Comparison of ENCODE assay signal across 12 cellular contexts in genomic region chr6:6730831-6731230, GRCh38.
A peak's percentile ranks its signal among the peaks of the same experiment; 100 is the strongest.
DNase-seq lines count a peak whose midpoint lies in the region; ATAC-seq, FAIRE-seq and TF ChIP-seq lines count a peak whose summit lies in the region.
"Had no signal": no experiment of that assay in that cellular context is flagged by ENCODE, and none has a peak within 500 bp of the region (broad histone marks: within the 10 kb centered on the region; RNA-seq: fewer than 3 reads in every experiment).

No MANE protein-coding gene starts in this region.

- dilution Hi-C loops in IMR-90 (cut with HindIII; ENCODE audit: low sequenced_read_pairs, unreplicated experiment): no loop called here

- BruUV-seq in IMR-90 (replicated peaks; lab: Mats Ljungman, UMichigan): no TSS peak

- POLR2A ChIA-PET in IMR-90 (lab: Charles Lee; ENCODE audit: unreplicated experiment): no interaction called here

- no peak overlapping the region for H2BK120ac ChIP-seq in IMR-90 (ENCODE audit: low read depth, low read length)

- no peaks in the 10 kb centered on the region for H3K9me3 ChIP-seq in IMR-90 (ENCODE audit: control insufficient read depth, insufficient read depth, low read length)
- H3K9me3 ChIP-seq in lower lobe of right lung: no peaks in the 10 kb centered on the region
- H3K9me3 ChIP-seq: tibial artery had no signal

- no peaks in the 10 kb centered on the region for H3K27me3 ChIP-seq in IMR-90 (ENCODE audit: control insufficient read depth, insufficient read depth, low read length)
- H3K27me3 ChIP-seq in bronchial epithelial cell (ENCODE audit: control insufficient read depth, insufficient read depth, low read length): no peaks in the 10 kb centered on the region
- H3K27me3 ChIP-seq in lower lobe of right lung (ENCODE audit: low read depth): no peaks in the 10 kb centered on the region
- H3K27me3 ChIP-seq: tibial artery had no signal

- H3K4me1 ChIP-seq in IMR-90 (ENCODE audit: control insufficient read depth, insufficient read depth, low read length) (no peaks in the 10 kb centered on the region), lower lobe of right lung (peaks cover 8% of the 10 kb centered on the region)
- H3K4me1 ChIP-seq: tibial artery had no signal

- no peak overlapping the region for H2BK20ac ChIP-seq in IMR-90 (ENCODE audit: low read depth, low read length)

- no peak overlapping the region for H3K23ac ChIP-seq in IMR-90 (ENCODE audit: low read depth, low read length)

- H2BK5ac ChIP-seq in IMR-90 (ENCODE audit: low read depth, low read length, poor library complexity, severe bottlenecking): no peak overlapping the region

- no peaks in the 10 kb centered on the region for H4K20me1 ChIP-seq in IMR-90 (ENCODE audit: insufficient read depth, low read length)

- no peak overlapping the region for H4K91ac ChIP-seq in IMR-90 (ENCODE audit: insufficient read depth, low read depth, low read length)

- FAIRE-seq in bronchial epithelial cell (lab: Jason Lieb, UNC): no peak

- H3K36me3 ChIP-seq in IMR-90 (ENCODE audit: control insufficient read depth, insufficient read depth, low read length) (no peaks in the 10 kb centered on the region), bronchial epithelial cell (ENCODE audit: control insufficient read depth, insufficient read depth, low read length) (no peaks in the 10 kb centered on the region), lower lobe of right lung (no peaks in the 10 kb centered on the region)
- H3K36me3 ChIP-seq: tibial artery had no signal

- H3K9ac ChIP-seq in IMR-90 (ENCODE audit: low read depth, low read length): no peak overlapping the region

- peak; percentile 96 for DNase-seq in AG10803 (ENCODE audit: low read depth)
- peak; percentile 94 for DNase-seq in IMR-90
- peak; percentile 85 for DNase-seq in bronchial epithelial cell (ENCODE audit: low read depth)
- DNase-seq in mucosa of gallbladder (ENCODE audit: low spot score): peak; percentile 53
- no peak for DNase-seq in lower lobe of right lung
- no peak for DNase-seq in NCI-H1105 treated with DMSO at 0.1 percent for 48 hours (lab: John Stamatoyannopoulos, UW)
- no peak for DNase-seq in NCI-H82 (lab: John Stamatoyannopoulos, UW)
- DNase-seq: NCI-H510A; stimulated activated CD4-positive, alpha-beta T cell treated with anti-CD3 and anti-CD28 coated beads, Interleukin-4, amount 100 ng/mL, for 4 hours; T-helper 17 cell had no signal

- no peak overlapping the region for H2AK9ac ChIP-seq in IMR-90 (replicated peaks; ENCODE audit: low read depth, low read length, poor library complexity)

- H3K14ac ChIP-seq in IMR-90 (replicated peaks; ENCODE audit: low read depth, low read length): no peak overlapping the region

- in situ Hi-C loops in IMR-90 (cut with MboI; ENCODE audit: low sequenced_read_pairs): no loop called here

- peak overlapping the region; percentile 11 for H2AFZ ChIP-seq in IMR-90 (replicated peaks; ENCODE audit: low read length, poor library complexity)

- H3K79me1 ChIP-seq in IMR-90 (ENCODE audit: low read depth in 1 of 2, low read length in 2 of 2): no peaks in the 10 kb centered on the region

- H3K18ac ChIP-seq in IMR-90 (ENCODE audit: low read depth, low read length): no peak overlapping the region

- no peak for TF ChIP-seq POLR2A in IMR-90 (IDR thresholded peaks at IDR 0.05; ENCODE audit: low read depth, low read length)

- H3K4me3 ChIP-seq in AG10803 (ENCODE audit: low read length): no peak overlapping the region
- H3K4me3 ChIP-seq in IMR-90 (ENCODE audit: insufficient read depth, low read depth, low read length): no peak overlapping the region
- H3K4me3 ChIP-seq in bronchial epithelial cell (ENCODE audit: low read depth, low read length): no peak overlapping the region
- no peak overlapping the region for H3K4me3 ChIP-seq in lower lobe of right lung
- H3K4me3 ChIP-seq: tibial artery had no signal

- intact Hi-C loops in IMR-90 (cut with micrococcal nuclease): no loop called here
- intact Hi-C loops in lower lobe of right lung (cut with DNase I): no loop called here

- H3K9me1 ChIP-seq in IMR-90 (ENCODE audit: insufficient read depth, low read length): 0 out of 2 replicates have a peak, but pooled peaks cover 2% of the 10 kb centered on the region

- no peak overlapping the region for H4K5ac ChIP-seq in IMR-90 (ENCODE audit: low read depth, low read length)

- WGBS in IMR-90 (ENCODE audit: extremely low coverage in 2 of 2, insufficient read length in 1 of 2), 2 experiments: no CpG with 5 or more reads among the region's 2 CpGs

- CTCF ChIA-PET in IMR-90 (lab: Yijun Ruan, JAX): interaction anchor here (0.9 kb wide), 1 partner anchor 508 kb away, joined by 3 read pairs; no protein-coding TSS in a partner anchor

- H2BK15ac ChIP-seq in IMR-90 (ENCODE audit: low read depth, low read length): no peak overlapping the region

- H3K4ac ChIP-seq in IMR-90 (ENCODE audit: low read depth, low read length): no peak overlapping the region

- no peak overlapping the region for H3K4me2 ChIP-seq in IMR-90 (ENCODE audit: low read depth, low read length)

- no peak overlapping the region for H3K56ac ChIP-seq in IMR-90 (ENCODE audit: extremely low read depth, insufficient read depth, low read length)

- peak; percentile 96 for ATAC-seq in IMR-90 (ENCODE audit: low read depth)
- ATAC-seq in lower lobe of right lung: no peak
- ATAC-seq in HG02763 (IDR thresholded peaks at IDR 0.05; ENCODE audit: unreplicated experiment): no peak
- ATAC-seq: T-helper 17 cell had no signal

- TF ChIP-seq RAD21 in IMR-90 (IDR thresholded peaks at IDR 0.05; ENCODE audit: low read length): no peak

- H2AK5ac ChIP-seq in IMR-90 (ENCODE audit: low read depth, low read length): no peak overlapping the region

- H3K27ac ChIP-seq in IMR-90 (ENCODE audit: insufficient read depth, low read length) (no peak overlapping the region), lower lobe of right lung (no peak overlapping the region)
- H3K27ac ChIP-seq: tibial artery had no signal

- TF ChIP-seq CTCF in AG10803 (conservative IDR thresholded peaks at IDR 0.05; ENCODE audit: low read length) (no peak), IMR-90 (conservative IDR thresholded peaks at IDR 0.05; ENCODE audit: low read depth, low read length) (no peak), bronchial epithelial cell (IDR thresholded peaks at IDR 0.05; ENCODE audit: insufficient read depth, low read length, severe bottlenecking) (no peak), lower lobe of right lung (IDR thresholded peaks at IDR 0.05) (no peak)

- H4K8ac ChIP-seq in IMR-90 (ENCODE audit: low read depth in 2 of 2, low read length in 2 of 2): no peak overlapping the region

TF ChIP-seq in IMR-90, 13 proteins besides CTCF, POLR2A, EP300 and RAD21:
- no peak for TF ChIP-seq CHD1 (IDR thresholded peaks at IDR 0.05; ENCODE audit: low read depth, low read length)
- no peak for TF ChIP-seq BHLHE40 (IDR thresholded peaks at IDR 0.05; ENCODE audit: low read depth, low read length)
- TF ChIP-seq MXI1 (IDR thresholded peaks at IDR 0.05; ENCODE audit: borderline replicate concordance, low read depth, low read length): peak; percentile 81; the same call in 1 of the 2 replicates
- peak; percentile 92 for TF ChIP-seq USF2 (IDR thresholded peaks at IDR 0.05; ENCODE audit: low read depth, low read length)
- 0 out of 2 replicates have a peak, but pooled peaks have one; percentile 17 for TF ChIP-seq FOS (IDR thresholded peaks at IDR 0.05; ENCODE audit: low read depth, low read length)
- no peak for TF ChIP-seq MAZ (IDR thresholded peaks at IDR 0.05; ENCODE audit: borderline replicate concordance, low read depth, low read length)
- no peak for TF ChIP-seq MAFK (IDR thresholded peaks at IDR 0.05; ENCODE audit: low read depth, low read length)
- TF ChIP-seq RCOR1 (IDR thresholded peaks at IDR 0.05; ENCODE audit: insufficient replicate concordance, low read length): no peak
- 0 out of 2 replicates have a peak, but pooled peaks have one; percentile 7 for TF ChIP-seq NFE2L2 (IDR thresholded peaks at IDR 0.05; ENCODE audit: low read depth, low read length)
- no peak for TF ChIP-seq CEBPB (IDR thresholded peaks at IDR 0.05; ENCODE audit: low read depth, low read length)

Comparison
In these comparisons a context has a peak if more than half of its experiments do, and no peak if none do; other contexts are left out.
1. DNase-seq: peak in AG10803 (single experiment), IMR-90 (single experiment), bronchial epithelial cell (single experiment) and mucosa of gallbladder (single experiment); none in lower lobe of right lung (single experiment), NCI-H1105 treated with DMSO at 0.1 percent for 48 hours (single experiment) and NCI-H82 (single experiment).